In the genomic region with DNA sequence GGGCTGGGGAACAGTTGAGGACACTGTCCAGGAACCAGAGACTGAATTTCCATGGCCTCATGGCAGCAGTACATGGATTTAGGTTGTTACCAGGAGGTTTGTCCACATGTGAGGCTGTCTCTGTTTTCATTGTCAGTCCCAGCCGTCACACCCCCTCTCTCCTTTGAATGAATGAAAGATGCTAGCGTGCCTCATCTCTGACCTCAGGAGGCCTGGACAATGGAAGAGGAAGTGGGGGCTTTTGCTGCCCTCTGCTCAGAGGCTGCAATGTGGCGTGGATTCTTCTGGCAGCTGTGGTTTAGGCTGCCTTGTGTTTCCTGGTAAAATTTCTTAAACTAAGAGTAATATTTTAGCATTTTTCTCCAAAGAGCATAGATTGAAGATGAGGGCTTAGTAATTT, we compare ENCODE assay signal across 21 cellular contexts. TPM values are rescaled to one million over a fixed set of nuclear protein-coding genes. Genes with fewer than 3 reads are reported as not detected.
DNase-seq lines count a peak whose midpoint lies in the region; ATAC-seq and TF ChIP-seq lines count a peak whose summit lies in the region.
"Had no signal": no experiment of that assay in that cellular context is flagged by ENCODE, and none has a peak within 500 bp of the region (broad histone marks: within the 10 kb centered on the region; RNA-seq: fewer than 3 reads in every experiment).

No MANE protein-coding gene starts in this region.

- intact Hi-C loops in left ventricle myocardium superior (cut with micrococcal nuclease), result no loop called here
- intact Hi-C loops in adrenal gland (cut with DNase I), result no loop called here

- H3K4me1 Mint-ChIP-seq in GM23338, result peaks cover 4% of the 10 kb centered on the region; the same call in 1 of the 3 replicates

- H3K79me2 ChIP-seq in GM23338 (replicated peaks; ENCODE audit: insufficient read depth), result no peaks in the 10 kb centered on the region
- H3K79me2 ChIP-seq: parathyroid adenoma had no signal

- H3K4me1 ChIP-seq in right atrium auricular region, result no peaks in the 10 kb centered on the region
- peaks cover 50 to 72% of the 10 kb centered on the region in 2 donors for H3K4me1 ChIP-seq in adrenal gland (replicated peaks in 1 of 2)
- H3K4me1 ChIP-seq in GM23338 (ENCODE audit: insufficient read depth), result no peaks in the 10 kb centered on the region
- H3K4me1 ChIP-seq: breast epithelium, parathyroid adenoma had no signal

- H4K20me1 ChIP-seq in GM23338 (replicated peaks; ENCODE audit: insufficient read depth), result no peaks in the 10 kb centered on the region; the same call in 1 of the 2 replicates

- H2AFZ ChIP-seq in GM23338, result no peak overlapping the region
- H2AFZ ChIP-seq: parathyroid adenoma had no signal

- no peak overlapping the region for H3K4me3 Mint-ChIP-seq in GM23338
- H3K4me3 Mint-ChIP-seq: activated T-cell treated with anti-CD3 and anti-CD28 coated beads, Interleukin-2, amount 50 U/mL, for 24 hours; CD4-positive, alpha-beta T cell; stimulated activated naive B cell treated with anti-CD40 and anti-IgM and Interleukin-4, amounts not matched to agents 10 μg/mL and 1 μg/mL and 100 μg/mL, for 72 hours; type B pancreatic cell had no signal

- no peak overlapping the region for H3K27ac Mint-ChIP-seq in GM23338
- H3K27ac Mint-ChIP-seq: activated naive CD4-positive, alpha-beta T cell treated with anti-CD3 and anti-CD28 coated beads, Interleukin-2, amount 50 U/mL, for 72 hours; activated T-cell treated with anti-CD3 and anti-CD28 coated beads, Interleukin-2, amount 50 U/mL, for 24 hours; CD4-positive, alpha-beta T cell; stimulated activated naive B cell treated with anti-CD40 and anti-IgM and Interleukin-4, amounts not matched to agents 10 μg/mL and 1 μg/mL and 100 μg/mL, for 72 hours; type B pancreatic cell had no signal

- H3K9me3 ChIP-seq in right atrium auricular region, result no peaks in the 10 kb centered on the region
- no peaks in the 10 kb centered on the region for H3K9me3 ChIP-seq in adrenal gland (replicated peaks in 1 of 3)
- H3K9me3 ChIP-seq: A549, breast epithelium, spleen had no signal

- H3K9me2 ChIP-seq in GM23338 (ENCODE audit: insufficient read depth), result 0 out of 2 replicates have a peak, but pooled peaks cover 3% of the 10 kb centered on the region

- DNase-seq in left ventricle myocardium superior (no peak), right atrium auricular region (ENCODE audit: low spot score) (no peak), adrenal gland (no peak), kidney tubule cell (ENCODE audit: low spot score) (peak; percentile 6), C1 segment of cervical spinal cord (lab: John Stamatoyannopoulos, UW) (no peak), T-helper 9 cell (no peak), GM23338 (ENCODE audit: low spot score) (no peak)
- DNase-seq in stimulated activated CD4-positive, alpha-beta T cell treated with anti-CD3 and anti-CD28 coated beads, Interleukin-4, amount 100 ng/mL, for 4 hours, result no peak
- DNase-seq: activated CD4-positive, alpha-beta T cell treated with anti-CD3 and anti-CD28 coated beads, Interleukin-2, amount 50 U/mL, for 48 hours; activated T-cell treated with anti-CD3 and anti-CD28 coated beads, Interleukin-2, amount 50 U/mL, for 24 hours; CD4-positive, alpha-beta T cell; DMS79; effector memory CD4-positive, alpha-beta T cell; spleen; stimulated activated naive B cell treated with anti-CD40 and anti-IgM and Interleukin-4, amounts not matched to agents 10 μg/mL and 1 μg/mL and 100 μg/mL, for 72 hours had no signal

- ATAC-seq in left ventricle myocardium superior, result peak; percentile 50
- no peak for ATAC-seq in GM23338
- ATAC-seq: A549; activated naive CD4-positive, alpha-beta T cell treated with anti-CD3 and anti-CD28 coated beads, Interleukin-2, amount 50 U/mL, for 72 hours had no signal

- H3K36me3 Mint-ChIP-seq in GM23338 (ENCODE audit: low read depth), result no peaks in the 10 kb centered on the region
- H3K36me3 Mint-ChIP-seq: activated naive CD4-positive, alpha-beta T cell treated with anti-CD3 and anti-CD28 coated beads, Interleukin-2, amount 50 U/mL, for 72 hours; type B pancreatic cell had no signal

- H3K36me3 ChIP-seq in right atrium auricular region, result no peaks in the 10 kb centered on the region
- H3K36me3 ChIP-seq in adrenal gland (replicated peaks in 1 of 2), result no peaks in the 10 kb centered on the region
- no peaks in the 10 kb centered on the region for H3K36me3 ChIP-seq in GM23338 (ENCODE audit: insufficient read depth)
- H3K36me3 ChIP-seq: breast epithelium, spleen had no signal

- H3K27me3 Mint-ChIP-seq in GM23338 (ENCODE audit: insufficient read depth, low read depth, poor library complexity), result no peaks in the 10 kb centered on the region

- no peak overlapping the region for H3K4me2 ChIP-seq in GM23338
- H3K4me2 ChIP-seq: A549 had no signal

- H3K27me3 ChIP-seq in right atrium auricular region (no peaks in the 10 kb centered on the region), adrenal gland (no peaks in the 10 kb centered on the region), GM23338 (ENCODE audit: insufficient read depth) (no peaks in the 10 kb centered on the region)
- H3K27me3 ChIP-seq: breast epithelium, spleen had no signal

- no peaks in the 10 kb centered on the region for H3F3A ChIP-seq in GM23338 (replicated peaks; ENCODE audit: low read depth)

- TF ChIP-seq CTCF in right atrium auricular region (IDR thresholded peaks at IDR 0.05), result no peak
- no peak for TF ChIP-seq CTCF in adrenal gland (IDR thresholded peaks at IDR 0.05)
- no peak for TF ChIP-seq CTCF in GM23338 (conservative IDR thresholded peaks at IDR 0.05; ENCODE audit: low read depth in 2 of 2)

- no peaks in the 10 kb centered on the region for H3K9me3 Mint-ChIP-seq in GM23338
- H3K9me3 Mint-ChIP-seq: activated naive CD4-positive, alpha-beta T cell treated with anti-CD3 and anti-CD28 coated beads, Interleukin-2, amount 50 U/mL, for 72 hours; activated T-cell treated with anti-CD3 and anti-CD28 coated beads, Interleukin-2, amount 50 U/mL, for 24 hours; CD4-positive, alpha-beta T cell; stimulated activated naive B cell treated with anti-CD40 and anti-IgM and Interleukin-4, amounts not matched to agents 10 μg/mL and 1 μg/mL and 100 μg/mL, for 72 hours; type B pancreatic cell had no signal

- H3K4me3 ChIP-seq in right atrium auricular region (no peak overlapping the region), adrenal gland (no peak overlapping the region), GM23338 (no peak overlapping the region)
- H3K4me3 ChIP-seq: A549, breast epithelium, SK-N-MC, spleen had no signal

- 46 to 83% (median 67%) methylated on average over 1 to 3 of the region's 3 CpGs for WGBS in adrenal gland, 4 donors

- H3K27ac ChIP-seq in right atrium auricular region (no peak overlapping the region), adrenal gland (peak overlapping the region in 3 of 5 donors; percentile 43 to 80 (median 48)), GM23338 (ENCODE audit: low read depth) (no peak overlapping the region)
- H3K27ac ChIP-seq: breast epithelium, parathyroid adenoma, SK-N-MC had no signal

- no peak for TF ChIP-seq POLR2A in adrenal gland (IDR thresholded peaks at IDR 0.05)

TF ChIP-seq in GM23338, 12 proteins besides CTCF, POLR2A, EP300 and RAD21 (continues in another document):
- TF ChIP-seq ZNF331 (CRISPR knock-in tag; IDR thresholded peaks at IDR 0.05; ENCODE audit: low read depth) (no peak), EZH2 (IDR thresholded peaks at IDR 0.05; ENCODE audit: low read depth, unreplicated experiment) (no peak)

RNA-seq across cellular contexts. Expression of a gene that starts 47.5 kb away (rescaled TPM):
- total RNA-seq in left ventricle myocardium superior, result 7.6 TPM
- total RNA-seq in right atrium auricular region, result 10 to 100 TPM in 1 of 2 donors, 1 to 10 TPM in 1; 9.9 to 29.2 TPM
- total RNA-seq in adrenal gland, result 100 to 1,000 TPM; 102 to 365 (median 161) TPM
- polyA plus RNA-seq in adrenal gland, result 100 to 1,000 TPM in 1 of 3 donors, 10 to 100 TPM in 2; 46.6 to 130 (median 57.0) TPM
- total RNA-seq in GM23338 (2014; rRNA removed; shearing (Covaris generic)), result 18.8 and 33.8 TPM in 2 replicates
- polyA plus RNA-seq in GM23338 (2016; fragmentation: Nextera tagmentation; extraction: Ambion mirVana), result 34.0 and 46.1 TPM in 2 replicates

Comparison
In these comparisons a context has a peak if more than half of its experiments do, and no peak if none do; other contexts are left out.
1. H3K27ac ChIP-seq: peak in adrenal gland (3 of 5); none in right atrium auricular region (0 of 2) and GM23338 (single experiment).